Comparison of ENCODE assay signal across 10 cellular contexts in the genomic region with DNA sequence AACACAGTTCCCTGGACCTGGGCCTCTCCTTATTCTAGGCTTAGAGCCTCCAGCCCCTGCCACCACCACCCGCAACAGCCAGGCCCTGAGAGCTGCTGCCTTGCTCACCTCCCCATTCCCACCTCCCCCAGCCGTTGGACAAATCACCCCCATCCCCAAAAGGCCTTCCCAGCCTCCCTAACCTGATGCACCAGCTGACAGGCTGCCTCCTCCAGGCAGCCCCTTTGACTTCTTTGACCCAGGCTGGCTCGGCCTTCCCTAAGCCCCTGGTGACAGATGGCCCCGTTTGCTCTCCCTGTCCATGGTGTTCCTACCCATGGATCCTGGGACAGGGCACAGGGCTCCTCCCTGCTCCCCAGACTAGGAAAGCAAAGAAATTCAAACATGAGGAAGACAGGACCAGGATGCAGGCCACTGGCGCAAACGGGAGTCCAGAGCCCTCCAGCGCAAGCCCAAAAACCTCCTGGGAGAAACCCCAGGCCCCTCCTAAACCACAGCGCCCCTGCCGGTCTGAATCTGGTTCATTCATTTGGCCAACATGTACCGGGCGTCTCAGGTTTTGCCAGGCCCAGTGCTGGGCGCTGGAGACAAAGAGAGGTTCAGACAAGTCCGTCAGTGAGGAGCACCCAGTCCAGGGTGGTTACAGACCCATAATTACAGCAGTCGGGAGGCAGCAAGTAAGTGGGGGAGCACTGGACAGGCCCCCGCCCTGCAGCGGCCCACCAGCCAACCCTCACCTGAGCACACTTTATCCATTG. TPM values are rescaled to one million over a fixed set of nuclear protein-coding genes. Genes with fewer than 3 reads are reported as not detected.
DNase-seq lines count a peak whose midpoint lies in the region; ATAC-seq and TF ChIP-seq lines count a peak whose summit lies in the region.
"Had no signal": no experiment of that assay in that cellular context is flagged by ENCODE, and none has a peak within 500 bp of the region (broad histone marks: within the 10 kb centered on the region; RNA-seq: fewer than 3 reads in every experiment).

No MANE protein-coding gene starts in this region.

- H4K20me1 ChIP-seq in HCT116 (ENCODE audit: insufficient read depth) = no peaks in the 10 kb centered on the region

- ATAC-seq in HCT116 = no peak

- peak; percentile 89 for DNase-seq in 8988T
- DNase-seq in HCT116 (ENCODE audit: low read depth, low spot score) = no peak
- no peak for DNase-seq in astrocyte of the spinal cord (ENCODE audit: low read depth, low spot score)
- no peak for DNase-seq in SJCRH30
- DNase-seq in hippocampal formation (lab: John Stamatoyannopoulos, UW) = no peak
- no peak for DNase-seq in dedifferentiated amniotic fluid mesenchymal stem cell (ENCODE audit: extremely low spot score)
- DNase-seq in dorsolateral prefrontal cortex = no peak
- DNase-seq: activated gamma-delta T cell treated with Interleukin-2 at 50 U/mL for 16 hours had no signal

- CTCF ChIA-PET in HCT116 (lab: Charles Lee) = interaction anchor here (1.1 kb wide), 1 partner anchor 25 kb away, joined by 4 read pairs; no protein-coding TSS in a partner anchor

- peaks cover 63% of the 10 kb centered on the region for H3K79me2 ChIP-seq in HCT116 (ENCODE audit: insufficient read depth, low read length)

- peak overlapping the region; percentile 82 for H3K4me2 ChIP-seq in HCT116 (ENCODE audit: low read length)

- POLR2A ChIA-PET in HCT116 (lab: Charles Lee) = no interaction called here

- H3K4me1 ChIP-seq in HCT116 (ENCODE audit: control insufficient read depth in 1 of 2, insufficient read depth in 2 of 2, low read length in 2 of 2) (peaks cover 22 to 41% of the 10 kb centered on the region in 2 experiments), muscle layer of colon (ENCODE audit: insufficient read depth, low read length) (peaks cover 42% of the 10 kb centered on the region), SJCRH30 (peaks cover 35% of the 10 kb centered on the region)

- H3K9me3 ChIP-seq in HCT116 (ENCODE audit: control insufficient read depth in 1 of 2, insufficient read depth in 1 of 2, low read depth in 1 of 2, low read length in 2 of 2) (no peaks in the 10 kb centered on the region), muscle layer of colon (ENCODE audit: low read length) (no peaks in the 10 kb centered on the region), SJCRH30 (replicated peaks) (no peaks in the 10 kb centered on the region)

- H3K4me3 ChIP-seq in HCT116 (replicated peaks in 1 of 2; ENCODE audit: low read depth in 1 of 2, low read length in 2 of 2) (no peak overlapping the region), astrocyte of the spinal cord (ENCODE audit: low read depth, low read length) (no peak overlapping the region), muscle layer of colon (ENCODE audit: low read depth in 1 of 2, low read length in 2 of 2) (peak overlapping the region; percentile 1 to 74), SJCRH30 (no peak overlapping the region), dorsolateral prefrontal cortex (peak overlapping the region in 9 of 59 donors; percentile 5 to 85 (median 78))

- intact Hi-C loops in HCT116 (cut with micrococcal nuclease) = no loop called here
- intact Hi-C loops in dorsolateral prefrontal cortex (cut with DNase I) = no loop called here

- RAD21 ChIA-PET in HCT116 (lab: Charles Lee; ENCODE audit: low non-redundant PET in 1 of 2, low total read pairs in 2 of 2, uncharacterized antibody in 2 of 2, unreplicated experiment in 2 of 2) = interaction anchor here in 1 of 2 experiments (0.6 kb wide), 1 partner anchor 11 kb away, joined by 6 read pairs; no protein-coding TSS in a partner anchor

- H3K27ac ChIP-seq in HCT116 (ENCODE audit: low read depth, low read length) (peak overlapping the region; percentile 93), muscle layer of colon (ENCODE audit: low read depth, low read length) (no peak overlapping the region), SJCRH30 (no peak overlapping the region), dorsolateral prefrontal cortex (peak overlapping the region in 2 of 59 donors; percentile 5 to 31)
- H3K27ac ChIP-seq: SJSA1 had no signal

- TF ChIP-seq POLR2A in HCT116 (IDR thresholded peaks at IDR 0.05; ENCODE audit: borderline replicate concordance, extremely low read depth, insufficient read depth, insufficient read length) = no peak

- H3K9me2 ChIP-seq in HCT116 (ENCODE audit: insufficient read depth) = no peaks in the 10 kb centered on the region

- no peak overlapping the region for H2AFZ ChIP-seq in HCT116 (ENCODE audit: low read depth, low read length, poor library complexity, severe bottlenecking)

- peak overlapping the region; percentile 68 for H3K9ac ChIP-seq in HCT116 (ENCODE audit: low read length)
- H3K9ac ChIP-seq in muscle layer of colon (ENCODE audit: low read length) = peak overlapping the region; percentile 53

- TF ChIP-seq CTCF in HCT116 (IDR thresholded peaks at IDR 0.05 in 2 of 3, conservative IDR thresholded peaks at IDR 0.05 in 1 of 3; ENCODE audit: borderline replicate concordance in 1 of 3, insufficient read depth in 1 of 3, low read depth in 2 of 3, low read length in 2 of 3) = no peak
- TF ChIP-seq CTCF in astrocyte of the spinal cord (IDR thresholded peaks at IDR 0.05; ENCODE audit: low read depth, low read length) = peak; percentile 6
- TF ChIP-seq CTCF in dorsolateral prefrontal cortex (IDR thresholded peaks at IDR 0.05 in 54 of 56, conservative IDR thresholded peaks at IDR 0.05 in 2 of 56; ENCODE audit: low read depth in 1 of 56, partially characterized antibody in 56 of 56) = no peak

- TF ChIP-seq RAD21 in HCT116 (IDR thresholded peaks at IDR 0.05; ENCODE audit: low read depth) = no peak

- BruUV-seq in HCT116 (replicated peaks; lab: Mats Ljungman, UMichigan) = no TSS peak

- in situ Hi-C loops in astrocyte of the spinal cord (cut with HindIII; ENCODE audit: low sequenced_read_pairs) = no loop called here

- H3K36me3 ChIP-seq in HCT116 (ENCODE audit: control insufficient read depth in 1 of 2, insufficient read depth in 2 of 2, low read length in 2 of 2) (peaks cover 8 to 12% of the 10 kb centered on the region in 2 experiments), muscle layer of colon (ENCODE audit: insufficient read depth, low read length) (peaks cover 9% of the 10 kb centered on the region), SJCRH30 (peaks cover 27% of the 10 kb centered on the region)

- no peaks in the 10 kb centered on the region for H3K27me3 ChIP-seq in HCT116 (ENCODE audit: insufficient read depth, low read length)
- no peaks in the 10 kb centered on the region for H3K27me3 ChIP-seq in muscle layer of colon (ENCODE audit: control insufficient read depth in 1 of 2, insufficient read depth in 2 of 2, low read length in 2 of 2)
- H3K27me3 ChIP-seq in SJCRH30 = no peaks in the 10 kb centered on the region
- no peaks in the 10 kb centered on the region for H3K27me3 ChIP-seq in dorsolateral prefrontal cortex
- H3K27me3 ChIP-seq: SJSA1 had no signal

TF ChIP-seq in HCT116, 20 proteins besides CTCF, POLR2A, EP300 and RAD21 (continues in another document):
- TF ChIP-seq ZNF274 (IDR thresholded peaks at IDR 0.05; ENCODE audit: low read depth, low read length) (no peak), SIN3A (IDR thresholded peaks at IDR 0.05; ENCODE audit: low read depth) (no peak), FOSL1 (IDR thresholded peaks at IDR 0.05; ENCODE audit: low read depth) (no peak), CEBPB (IDR thresholded peaks at IDR 0.05; ENCODE audit: low read depth) (no peak), TCF7L2 (IDR thresholded peaks at IDR 0.05; ENCODE audit: borderline replicate concordance, extremely low read depth, insufficient read depth, insufficient read length) (no peak), YY1 (IDR thresholded peaks at IDR 0.05; ENCODE audit: extremely low read depth, insufficient replicate concordance, low read depth, low read length) (no peak), CBX3 (IDR thresholded peaks at IDR 0.05; ENCODE audit: low read depth) (no peak), EGR1 (IDR thresholded peaks at IDR 0.05; ENCODE audit: low read depth) (no peak), SRF (IDR thresholded peaks at IDR 0.05; ENCODE audit: low read depth) (no peak)
- TF ChIP-seq, protein P1, sequence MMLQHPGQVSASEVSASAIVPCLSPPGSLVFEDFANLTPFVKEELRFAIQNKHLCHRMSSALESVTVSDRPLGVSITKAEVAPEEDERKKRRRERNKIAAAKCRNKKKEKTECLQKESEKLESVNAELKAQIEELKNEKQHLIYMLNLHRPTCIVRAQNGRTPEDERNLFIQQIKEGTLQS (IDR thresholded peaks at IDR 0.05) = no peak
- TF ChIP-seq, protein P2, sequence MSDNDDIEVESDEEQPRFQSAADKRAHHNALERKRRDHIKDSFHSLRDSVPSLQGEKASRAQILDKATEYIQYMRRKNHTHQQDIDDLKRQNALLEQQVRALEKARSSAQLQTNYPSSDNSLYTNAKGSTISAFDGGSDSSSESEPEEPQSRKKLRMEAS (IDR thresholded peaks at IDR 0.05) = no peak
- TF ChIP-seq, protein P3, sequence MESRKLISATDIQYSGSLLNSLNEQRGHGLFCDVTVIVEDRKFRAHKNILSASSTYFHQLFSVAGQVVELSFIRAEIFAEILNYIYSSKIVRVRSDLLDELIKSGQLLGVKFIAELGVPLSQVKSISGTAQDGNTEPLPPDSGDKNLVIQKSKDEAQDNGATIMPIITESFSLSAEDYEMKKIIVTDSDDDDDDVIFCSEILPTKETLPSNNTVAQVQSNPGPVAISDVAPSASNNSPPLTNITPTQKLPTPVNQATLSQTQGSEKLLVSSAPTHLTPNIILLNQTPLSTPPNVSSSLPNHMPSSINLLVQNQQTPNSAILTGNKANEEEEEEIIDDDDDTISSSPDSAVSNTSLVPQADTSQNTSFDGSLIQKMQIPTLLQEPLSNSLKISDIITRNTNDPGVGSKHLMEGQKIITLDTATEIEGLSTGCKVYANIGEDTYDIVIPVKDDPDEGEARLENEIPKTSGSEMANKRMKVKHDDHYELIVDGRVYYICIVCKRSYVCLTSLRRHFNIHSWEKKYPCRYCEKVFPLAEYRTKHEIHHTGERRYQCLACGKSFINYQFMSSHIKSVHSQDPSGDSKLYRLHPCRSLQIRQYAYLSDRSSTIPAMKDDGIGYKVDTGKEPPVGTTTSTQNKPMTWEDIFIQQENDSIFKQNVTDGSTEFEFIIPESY (IDR thresholded peaks at IDR 0.05; ENCODE audit: extremely low read depth, insufficient replicate concordance, low read length) = no peak

RNA-seq across cellular contexts. Expression of a gene that starts 2.4 kb away (rescaled TPM):
- total RNA-seq in HCT116 (2021; ENCODE audit: unreplicated experiment) = 152 TPM
- 139 and 160 TPM in 2 replicates for polyA plus RNA-seq in HCT116 (2012)
- total RNA-seq in SJCRH30 (2014; rRNA removed; shearing (Covaris generic)) = 160 and 164 TPM in 2 replicates
- total RNA-seq in dorsolateral prefrontal cortex = 100 to 1,000 TPM in 5 of 120 experiments, 10 to 100 TPM in 115; 63.1 to 111 (median 79.7) TPM

RNA-seq across cellular contexts. Expression of a gene that starts 7.8 kb away (rescaled TPM):
- total RNA-seq in HCT116 (2021; ENCODE audit: unreplicated experiment) (4.4 TPM), dorsolateral prefrontal cortex (1 to 10 TPM in 49 of 120 experiments, under 1 TPM in 71; 0.32 to 3.2 (median 0.91) TPM)
- 3.9 and 4.1 TPM in 2 replicates for polyA plus RNA-seq in HCT116 (2012)
- total RNA-seq in SJCRH30 (2014; rRNA removed; shearing (Covaris generic)) = 0.38 and 0.48 TPM in 2 replicates

RNA-seq across cellular contexts. Expression of a gene that starts 40.2 kb away (rescaled TPM):
- total RNA-seq in HCT116 (2021; ENCODE audit: unreplicated experiment) (141 TPM), dorsolateral prefrontal cortex (10 to 100 TPM; 23.3 to 52.5 (median 36.1) TPM)
- polyA plus RNA-seq in HCT116 (2012) = 142 and 171 TPM in 2 replicates
- 105 and 157 TPM in 2 replicates for total RNA-seq in SJCRH30 (2014; rRNA removed; shearing (Covaris generic))

Comparison
In these comparisons a context has a peak if more than half of its experiments do, and no peak if none do; other contexts are left out.
1. H3K4me3 ChIP-seq: peak in muscle layer of colon (2 of 2); none in HCT116 (0 of 2), astrocyte of the spinal cord (single experiment) and SJCRH30 (single experiment).